In the genomic region with DNA sequence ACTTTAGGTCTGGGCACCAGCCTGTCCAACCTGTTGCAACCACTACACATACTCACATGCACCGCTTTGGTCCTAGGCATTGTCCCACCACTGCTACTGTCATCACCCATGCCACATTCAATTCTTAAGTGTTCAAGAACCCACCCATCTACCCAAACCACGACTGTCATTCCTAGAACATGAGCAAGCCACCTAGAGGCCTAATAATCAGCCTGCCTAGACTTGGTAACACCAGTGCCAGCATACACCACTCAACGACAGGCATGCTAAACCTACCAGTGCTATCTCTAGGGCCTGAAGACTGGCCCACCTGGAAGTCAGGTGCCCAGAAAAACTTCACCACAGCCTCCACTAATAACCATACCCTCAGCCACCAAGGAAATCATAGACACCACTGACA, we compare ENCODE assay signal across 27 cellular contexts.
"Had no signal": no experiment of that assay in that cellular context is flagged by ENCODE, and none has a peak within 500 bp of the region (broad histone marks: within the 10 kb centered on the region; RNA-seq: fewer than 3 reads in every experiment).

No MANE protein-coding gene starts in this region.

- H3K27ac ChIP-seq: left lung, lower lobe of right lung, pancreas, prostate gland, skin epidermis, stomach, testis, thyroid gland, transverse colon, upper lobe of right lung had no signal

- H3K9me3 ChIP-seq: pancreas, prostate gland, testis, thyroid gland, upper lobe of right lung had no signal

- H3K4me3 ChIP-seq: left lung, lower lobe of right lung, pancreas, prostate gland, skin epidermis, stomach, testis, thyroid gland, transverse colon, upper lobe of right lung had no signal

- H3K36me3 ChIP-seq: left lung, lower lobe of right lung, pancreas, prostate gland, stomach, thyroid gland, transverse colon, upper lobe of right lung had no signal

- ATAC-seq: left colon; left lung; lower lobe of right lung; naive thymus-derived CD8-positive, alpha-beta T cell; pancreas; right cardiac atrium; sciatic nerve; stimulated activated naive B cell treated with anti-CD40 and anti-IgM and Interleukin-4, amounts not matched to agents 10 μg/mL and 1 μg/mL and 100 μg/mL, for 72 hours; stimulated activated naive CD8-positive, alpha-beta T cell treated with anti-CD3 and anti-CD28 coated beads, Interleukin-15, Interleukin-2, amounts not matched to agents 100 U/mL and 50 U/mL, for 24 hours; upper lobe of right lung had no signal

- FAIRE-seq: urothelium cell line had no signal

- DNase-seq: hippocampal formation; kidney; left colon; left lung; lower lobe of right lung; mammary epithelial cell; mesenchymal stem cell; naive thymus-derived CD8-positive, alpha-beta T cell; nucleus accumbens; pancreas; retina; right cardiac atrium; stimulated activated CD4-positive, alpha-beta T cell treated with anti-CD3 and anti-CD28 coated beads, Interleukin-12 subunit alpha, Interleukin-12 subunit beta, amount 100 ng/mL, for 4 hours; stimulated activated CD4-positive, alpha-beta T cell treated with anti-CD3 and anti-CD28 coated beads, Interleukin-15, amount 100 ng/mL, for 24 hours; stimulated activated CD4-positive, alpha-beta T cell treated with anti-CD3 and anti-CD28 coated beads, Interleukin-2, amount 100 ng/mL, for 24 hours; stimulated activated CD4-positive, alpha-beta T cell treated with anti-CD3 and anti-CD28 coated beads, Interleukin-4, amount 100 ng/mL, for 1 hour; stimulated activated naive B cell treated with anti-CD40 and anti-IgM and Interleukin-4, amounts not matched to agents 10 μg/mL and 1 μg/mL and 100 μg/mL, for 72 hours; stimulated activated naive CD8-positive, alpha-beta T cell treated with anti-CD3 and anti-CD28 coated beads, Interleukin-15, Interleukin-2, amounts not matched to agents 100 U/mL and 50 U/mL, for 24 hours; stomach; testis; thyroid gland; transverse colon; upper lobe of right lung had no signal

- H3K27me3 ChIP-seq: left lung, pancreas, stomach, testis, thyroid gland, transverse colon, upper lobe of right lung had no signal

- H3K4me1 ChIP-seq: left lung, lower lobe of right lung, pancreas, prostate gland, stomach, testis, thyroid gland, transverse colon, upper lobe of right lung had no signal
